Comparison of ENCODE assay signal across 1 cellular context in the genomic region with DNA sequence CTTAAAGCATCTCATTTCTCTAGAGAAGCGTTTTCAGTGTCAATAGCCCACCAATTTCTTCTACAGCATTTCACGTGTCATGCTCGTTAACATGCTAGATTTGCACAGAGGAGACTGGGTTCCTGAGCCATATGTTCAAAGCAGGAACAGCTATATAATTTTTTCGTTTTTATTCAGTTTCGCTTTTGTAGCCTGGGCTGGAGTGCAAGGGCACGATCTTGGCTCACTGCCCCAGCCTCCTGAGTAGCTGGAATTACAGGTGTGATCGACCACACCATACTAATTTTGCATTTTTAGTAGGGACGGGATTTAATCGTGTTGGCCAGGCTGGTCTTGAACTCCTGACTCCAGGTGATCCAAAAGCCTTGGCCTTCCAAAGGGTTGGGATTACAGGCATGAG.
TF ChIP-seq lines count a peak whose summit lies in the region.

No MANE protein-coding gene starts in this region.

TF ChIP-seq in SK-N-SH treated with all-trans-retinoic acid at 6 μM for 48 hours, 23 proteins besides CTCF, POLR2A, EP300 and RAD21 (continued from another document):
- TF ChIP-seq BACH2 (CRISPR knock-in tag; IDR thresholded peaks at IDR 0.05; ENCODE audit: borderline replicate concordance): no peak
TF ChIP-seq in SK-N-SH treated with all-trans-retinoic acid at 6 μM for 48 hours: peak in this region for 0.
